In genomic region chr4:70544279-70544870, GRCh38 we compare ENCODE assay signal across 8 cellular contexts. TPM values are rescaled to one million over a fixed set of nuclear protein-coding genes. Genes with fewer than 3 reads are reported as not detected.
DNase-seq lines count a peak whose midpoint lies in the region; ATAC-seq and TF ChIP-seq lines count a peak whose summit lies in the region.

No MANE protein-coding gene starts in this region.

- H3K9me3 Mint-ChIP-seq in naive thymus-derived CD4-positive, alpha-beta T cell, result peaks cover 0 to 4% (median 0%) of the 10 kb centered on the region in 11 donors

- H3K4me1 Mint-ChIP-seq in naive thymus-derived CD4-positive, alpha-beta T cell, result no peaks in the 10 kb centered on the region

- peak; percentile 73 for ATAC-seq in GM18511 (IDR thresholded peaks at IDR 0.05; ENCODE audit: unreplicated experiment)
- peak; percentile 71 for ATAC-seq in HG03571 (IDR thresholded peaks at IDR 0.05; ENCODE audit: unreplicated experiment)
- no peak for ATAC-seq in naive thymus-derived CD4-positive, alpha-beta T cell
- ATAC-seq in HG02571 (IDR thresholded peaks at IDR 0.05; ENCODE audit: unreplicated experiment), result no peak

- TF ChIP-seq CTCF in brain microvascular endothelial cell (IDR thresholded peaks at IDR 0.05; ENCODE audit: low read depth, low read length, missing control alignments), result peak; percentile 77
- peak; percentile 77 for TF ChIP-seq CTCF in retinal pigment epithelial cell (conservative IDR thresholded peaks at IDR 0.05; ENCODE audit: low read depth, low read length)

- DNase-seq in A172 (ENCODE audit: low spot score), result peak; percentile 48
- DNase-seq in brain microvascular endothelial cell, result peak; percentile 12
- no peak for DNase-seq in retinal pigment epithelial cell (ENCODE audit: low read depth)
- DNase-seq in naive thymus-derived CD4-positive, alpha-beta T cell, result no peak
- DNase-seq in NK-92 treated with Interleukin-12 subunit alpha and Interleukin-12 subunit beta, amount 100 ng/mL, for 24 hours (lab: John Stamatoyannopoulos, UW), result no peak

- H3K4me3 Mint-ChIP-seq in naive thymus-derived CD4-positive, alpha-beta T cell, result no peak overlapping the region

- peaks cover 3 to 29% (median 15%) of the 10 kb centered on the region in 5 donors for H3K27me3 Mint-ChIP-seq in naive thymus-derived CD4-positive, alpha-beta T cell

- in situ Hi-C loops in brain microvascular endothelial cell (cut with HindIII; ENCODE audit: low pct_ligation_motif_present, low sequenced_read_pairs), result no loop called here

- CTCF ChIA-PET in naive thymus-derived CD4-positive, alpha-beta T cell (lab: Charles Lee), result no interaction called here

- H3K36me3 ChIP-seq in brain microvascular endothelial cell (replicated peaks), result no peaks in the 10 kb centered on the region
- H3K36me3 ChIP-seq in naive thymus-derived CD4-positive, alpha-beta T cell (ENCODE audit: control insufficient read depth in 2 of 3, insufficient read depth in 3 of 3, low read length in 3 of 3), result no peaks in the 10 kb centered on the region

- intact Hi-C loops in naive thymus-derived CD4-positive, alpha-beta T cell (cut with micrococcal nuclease), result no loop called here

- no peaks in the 10 kb centered on the region for H3K4me1 ChIP-seq in naive thymus-derived CD4-positive, alpha-beta T cell (ENCODE audit: control insufficient read depth in 2 of 2, insufficient read depth in 2 of 2, low read length in 2 of 2)

- H3K27ac ChIP-seq in brain microvascular endothelial cell, result no peak overlapping the region
- H3K27ac ChIP-seq in naive thymus-derived CD4-positive, alpha-beta T cell (ENCODE audit: low read depth, low read length), result no peak overlapping the region

- no peaks in the 10 kb centered on the region for H3K9me3 ChIP-seq in naive thymus-derived CD4-positive, alpha-beta T cell (ENCODE audit: control insufficient read depth in 2 of 3, low read length in 3 of 3)

- no peak overlapping the region for H3K27ac Mint-ChIP-seq in naive thymus-derived CD4-positive, alpha-beta T cell

- POLR2A ChIA-PET in naive thymus-derived CD4-positive, alpha-beta T cell (lab: Charles Lee), result no interaction called here

- H3K27me3 ChIP-seq in brain microvascular endothelial cell (replicated peaks), result no peaks in the 10 kb centered on the region
- H3K27me3 ChIP-seq in naive thymus-derived CD4-positive, alpha-beta T cell (ENCODE audit: control insufficient read depth in 2 of 2, insufficient read depth in 2 of 2, low read length in 2 of 2), result peaks cover 0 to 2% of the 10 kb centered on the region in 2 donors

- H3K4me3 ChIP-seq in brain microvascular endothelial cell (ENCODE audit: low read depth, low read length) (no peak overlapping the region), retinal pigment epithelial cell (ENCODE audit: low read length) (no peak overlapping the region)
- H3K4me3 ChIP-seq in naive thymus-derived CD4-positive, alpha-beta T cell (ENCODE audit: low read length), result no peak overlapping the region

- no peaks in the 10 kb centered on the region for H3K36me3 Mint-ChIP-seq in naive thymus-derived CD4-positive, alpha-beta T cell

RNA-seq across cellular contexts. Expression of gene AMTN, which starts 26.0 kb away (rescaled TPM):
- 17.4 and 29.6 TPM in 2 replicates for total RNA-seq in A172 (2014; rRNA removed; shearing (Covaris generic))
- not detected for total RNA-seq in naive thymus-derived CD4-positive, alpha-beta T cell
- polyA plus RNA-seq in naive thymus-derived CD4-positive, alpha-beta T cell, result not detected

RNA-seq across cellular contexts. Expression of gene AMBN, which starts 47.7 kb away (rescaled TPM):
- total RNA-seq in A172 (2014; rRNA removed; shearing (Covaris generic)), result 0.17 TPM in 1 of 2 replicates, not detected in the other
- not detected for total RNA-seq in naive thymus-derived CD4-positive, alpha-beta T cell
- not detected for polyA plus RNA-seq in naive thymus-derived CD4-positive, alpha-beta T cell

Comparison
In these comparisons a context has a peak if more than half of its experiments do, and no peak if none do; other contexts are left out.
1. DNase-seq: peak in A172 (single experiment) and brain microvascular endothelial cell (single experiment); none in retinal pigment epithelial cell (single experiment), naive thymus-derived CD4-positive, alpha-beta T cell (0 of 9) and NK-92 treated with Interleukin-12 subunit alpha and Interleukin-12 subunit beta, amount 100 ng/mL, for 24 hours (single experiment).
2. ATAC-seq: peak in GM18511 (single experiment) and HG03571 (single experiment); none in naive thymus-derived CD4-positive, alpha-beta T cell (single experiment) and HG02571 (single experiment).
3. RNA of gene AMTN, which starts 26.0 kb away (total RNA-seq): 17.4 to 29.6 TPM in A172; not detected in naive thymus-derived CD4-positive, alpha-beta T cell; every median in the first group is over 10 times any median in the second.